Comparison of ENCODE assay signal across 11 cellular contexts in the genomic region with DNA sequence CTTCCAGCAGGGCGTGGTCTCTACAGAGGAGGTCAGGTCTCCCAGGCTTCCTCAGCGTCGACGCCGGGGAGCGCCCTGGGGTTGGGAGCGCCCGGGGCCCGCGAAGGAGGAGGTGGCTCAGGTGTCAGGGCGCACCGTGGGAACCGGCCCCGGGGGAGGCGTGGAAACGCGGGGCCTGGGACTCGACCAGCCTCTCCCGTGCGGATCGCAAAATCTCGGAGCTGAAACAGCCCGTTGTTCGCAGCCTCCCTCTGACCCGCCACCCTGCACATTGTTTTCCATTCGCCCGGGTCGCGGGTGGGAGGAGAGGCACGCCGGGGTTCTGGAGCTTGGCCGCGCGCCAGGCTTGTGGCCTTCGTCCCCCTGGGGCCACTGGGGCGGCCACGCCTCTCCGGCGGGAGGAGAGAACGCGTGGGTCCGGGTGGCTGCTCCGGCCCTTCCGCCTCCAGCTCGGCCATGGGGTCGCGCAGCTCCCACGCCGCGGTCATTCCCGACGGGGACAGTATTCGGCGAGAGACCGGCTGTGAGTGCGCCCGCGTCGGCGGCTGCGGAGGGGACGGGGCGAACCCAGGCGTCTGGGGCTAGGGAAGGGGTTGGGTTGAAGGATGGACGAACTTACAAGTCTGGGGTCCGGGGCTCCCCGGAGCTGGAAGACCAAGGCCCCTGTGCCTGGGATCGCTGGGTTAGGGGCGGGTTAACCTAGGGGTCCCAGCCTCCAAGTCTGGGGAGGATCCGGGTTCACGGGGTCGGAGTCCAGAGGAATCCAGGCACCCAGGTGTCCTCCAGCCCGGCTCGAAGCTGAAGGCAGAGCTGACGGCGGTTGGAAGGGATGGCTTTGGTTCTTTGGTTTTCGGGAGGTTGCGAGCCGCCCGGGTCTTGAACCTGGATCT. TPM values are rescaled to one million over a fixed set of nuclear protein-coding genes. Genes with fewer than 3 reads are reported as not detected.
DNase-seq lines count a peak whose midpoint lies in the region; ATAC-seq and TF ChIP-seq lines count a peak whose summit lies in the region.
"Had no signal": no experiment of that assay in that cellular context is flagged by ENCODE, and none has a peak within 500 bp of the region (broad histone marks: within the 10 kb centered on the region; RNA-seq: fewer than 3 reads in every experiment).

A gene (plus strand): TSS at position 433 of the 890 bp plus-strand sequence. CDS start 24 bp downstream, at position 457.

- H3K27ac ChIP-seq in lower lobe of right lung (no peak within 1 kb of the TSS), thymus (ENCODE audit: low read depth) (no peak within 1 kb of the TSS)

- POLR2A ChIA-PET in activated CD4-positive, alpha-beta T cell treated with anti-CD3 and anti-CD28 coated beads for 36 hours (lab: Charles Lee), result no interaction called here

- no peaks in the 10 kb centered on the region for H3K36me3 Mint-ChIP-seq in activated CD4-positive, alpha-beta T cell treated with anti-CD3 and anti-CD28 coated beads for 36 hours (ENCODE audit: low read depth)
- no peaks in the 10 kb centered on the region for H3K36me3 Mint-ChIP-seq in activated CD4-positive, alpha-beta T cell treated with anti-CD3 and anti-CD28 coated beads, Interleukin-2, amount 10 ng/mL, durations not matched to agents 24 days and 14 days (ENCODE audit: low read depth)
- no peaks in the 10 kb centered on the region for H3K36me3 Mint-ChIP-seq in dendritic cell treated with granulocyte-macrophage colony-stimulating factor and Interleukin-4, amounts not matched to agents 40 ng/mL and 50 ng/mL, for 4 days (ENCODE audit: low read depth)

- H3K36me3 ChIP-seq in lower lobe of right lung, result no peaks in the 10 kb centered on the region
- no peaks in the 10 kb centered on the region for H3K36me3 ChIP-seq in thymus (ENCODE audit: control insufficient read depth, insufficient read depth)

- no peaks in the 10 kb centered on the region for H3K4me1 Mint-ChIP-seq in activated CD4-positive, alpha-beta T cell treated with anti-CD3 and anti-CD28 coated beads for 36 hours
- no peaks in the 10 kb centered on the region for H3K4me1 Mint-ChIP-seq in activated CD4-positive, alpha-beta T cell treated with anti-CD3 and anti-CD28 coated beads, Interleukin-2, amount 10 ng/mL, durations not matched to agents 24 days and 14 days
- no peaks in the 10 kb centered on the region for H3K4me1 Mint-ChIP-seq in dendritic cell treated with granulocyte-macrophage colony-stimulating factor and Interleukin-4, amounts not matched to agents 40 ng/mL and 50 ng/mL, for 4 days (ENCODE audit: low read depth)

- peaks cover 54% of the 10 kb centered on the region for H3K27me3 ChIP-seq in lower lobe of right lung (ENCODE audit: low read depth)
- peaks cover 34% of the 10 kb centered on the region for H3K27me3 ChIP-seq in thymus (ENCODE audit: control insufficient read depth, insufficient read depth)

- H3K4me3 ChIP-seq in lower lobe of right lung, result peak within 1 kb of the TSS; percentile 28
- peak within 1 kb of the TSS; percentile 12 for H3K4me3 ChIP-seq in thymus (ENCODE audit: low read length)

- WGBS in thymus, result 8% methylated on average over 80 of the region's 80 CpGs

- ATAC-seq in activated CD4-positive, alpha-beta T cell treated with anti-CD3 and anti-CD28 coated beads for 36 hours, result no peak
- ATAC-seq in lower lobe of right lung, result peak in 1 of 2 donors; percentile 59

- DNase-seq in activated CD4-positive, alpha-beta T cell treated with anti-CD3 and anti-CD28 coated beads for 36 hours, result peak; percentile 11
- no peak for DNase-seq in activated CD4-positive, alpha-beta T cell treated with anti-CD3 and anti-CD28 coated beads, Interleukin-2, amount 10 ng/mL, durations not matched to agents 24 days and 14 days
- DNase-seq in lower lobe of right lung, result peak; percentile 46
- DNase-seq in foreskin melanocyte, result no peak
- DNase-seq in DMS153 (lab: John Stamatoyannopoulos, UW), result no peak
- DNase-seq in medulla oblongata (ENCODE audit: extremely low spot score), result no peak
- DNase-seq: activated CD4-positive, alpha-beta T cell treated with anti-CD3 and anti-CD28 coated beads for 1 hour; NCI-H774 had no signal

- H3K9me3 ChIP-seq in lower lobe of right lung, result no peaks in the 10 kb centered on the region
- no peaks in the 10 kb centered on the region for H3K9me3 ChIP-seq in thymus (ENCODE audit: control insufficient read depth)

- peaks cover 39% of the 10 kb centered on the region for H3K27me3 Mint-ChIP-seq in activated CD4-positive, alpha-beta T cell treated with anti-CD3 and anti-CD28 coated beads for 36 hours
- H3K27me3 Mint-ChIP-seq in activated CD4-positive, alpha-beta T cell treated with anti-CD3 and anti-CD28 coated beads, Interleukin-2, amount 10 ng/mL, durations not matched to agents 24 days and 14 days, result peaks cover 53% of the 10 kb centered on the region
- H3K27me3 Mint-ChIP-seq in dendritic cell treated with granulocyte-macrophage colony-stimulating factor and Interleukin-4, amounts not matched to agents 40 ng/mL and 50 ng/mL, for 4 days, result peaks cover 71% of the 10 kb centered on the region

- TF ChIP-seq CTCF in lower lobe of right lung (IDR thresholded peaks at IDR 0.05), result no peak

- H3K9me3 Mint-ChIP-seq in activated CD4-positive, alpha-beta T cell treated with anti-CD3 and anti-CD28 coated beads for 36 hours (ENCODE audit: low read depth), result no peaks in the 10 kb centered on the region
- no peaks in the 10 kb centered on the region for H3K9me3 Mint-ChIP-seq in activated CD4-positive, alpha-beta T cell treated with anti-CD3 and anti-CD28 coated beads, Interleukin-2, amount 10 ng/mL, durations not matched to agents 24 days and 14 days
- no peaks in the 10 kb centered on the region for H3K9me3 Mint-ChIP-seq in dendritic cell treated with granulocyte-macrophage colony-stimulating factor and Interleukin-4, amounts not matched to agents 40 ng/mL and 50 ng/mL, for 4 days

- H3K4me1 ChIP-seq in lower lobe of right lung (peaks cover 10% of the 10 kb centered on the region), thymus (ENCODE audit: control insufficient read depth, insufficient read depth, low read length) (no peaks in the 10 kb centered on the region)

- CTCF ChIA-PET in activated CD4-positive, alpha-beta T cell treated with anti-CD3 and anti-CD28 coated beads for 36 hours (lab: Charles Lee), result interaction anchor here (0.5 to 0.6 kb wide), 2 partner anchors 46 to 255 kb away, joined by 3 to 4 read pairs; no protein-coding TSS in a partner anchor

- H3K4me3 Mint-ChIP-seq in activated CD4-positive, alpha-beta T cell treated with anti-CD3 and anti-CD28 coated beads for 36 hours, result no peak within 1 kb of the TSS
- H3K4me3 Mint-ChIP-seq in activated CD4-positive, alpha-beta T cell treated with anti-CD3 and anti-CD28 coated beads, Interleukin-2, amount 10 ng/mL, durations not matched to agents 24 days and 14 days, result no peak within 1 kb of the TSS
- H3K4me3 Mint-ChIP-seq in dendritic cell treated with granulocyte-macrophage colony-stimulating factor and Interleukin-4, amounts not matched to agents 40 ng/mL and 50 ng/mL, for 4 days, result peak within 1 kb of the TSS; percentile 42

- H3K27ac Mint-ChIP-seq in activated CD4-positive, alpha-beta T cell treated with anti-CD3 and anti-CD28 coated beads for 36 hours, result no peak within 1 kb of the TSS
- H3K27ac Mint-ChIP-seq in activated CD4-positive, alpha-beta T cell treated with anti-CD3 and anti-CD28 coated beads, Interleukin-2, amount 10 ng/mL, durations not matched to agents 24 days and 14 days, result no peak within 1 kb of the TSS
- no peak within 1 kb of the TSS for H3K27ac Mint-ChIP-seq in dendritic cell treated with granulocyte-macrophage colony-stimulating factor and Interleukin-4, amounts not matched to agents 40 ng/mL and 50 ng/mL, for 4 days

- intact Hi-C loops in activated CD4-positive, alpha-beta T cell treated with anti-CD3 and anti-CD28 coated beads for 36 hours (cut with DNase I, micrococcal nuclease), result no loop called here
- intact Hi-C loops in activated CD4-positive, alpha-beta T cell treated with anti-CD3 and anti-CD28 coated beads, Interleukin-2, amount 10 ng/mL, durations not matched to agents 24 days and 14 days (cut with micrococcal nuclease), result no loop called here
- intact Hi-C loops in dendritic cell treated with granulocyte-macrophage colony-stimulating factor and Interleukin-4, amounts not matched to agents 40 ng/mL and 50 ng/mL, for 4 days (cut with micrococcal nuclease), result no loop called here
- intact Hi-C loops in lower lobe of right lung (cut with DNase I), result no loop called here

RNA-seq across cellular contexts. Expression of the gene that starts here (rescaled TPM):
- not detected for total RNA-seq in activated CD4-positive, alpha-beta T cell treated with anti-CD3 and anti-CD28 coated beads for 36 hours
- total RNA-seq in activated CD4-positive, alpha-beta T cell treated with anti-CD3 and anti-CD28 coated beads, Interleukin-2, amount 10 ng/mL, durations not matched to agents 24 days and 14 days, result not detected in 2 replicates
- 0.80 TPM for total RNA-seq in lower lobe of right lung
- 2.9 TPM for polyA plus RNA-seq in thymus
- total RNA-seq: skeletal muscle tissue had no signal

Comparison
In these comparisons a context has a peak if more than half of its experiments do, and no peak if none do; other contexts are left out.
1. Peak in DNase-seq in activated CD4-positive, alpha-beta T cell treated with anti-CD3 and anti-CD28 coated beads for 36 hours; RNA of the gene not detected or under 1 TPM.
2. Peak in DNase-seq and H3K4me3 ChIP-seq in lower lobe of right lung; RNA of the gene not detected or under 1 TPM.